ENCODE assay signal across 27 cellular contexts in the genomic region with DNA sequence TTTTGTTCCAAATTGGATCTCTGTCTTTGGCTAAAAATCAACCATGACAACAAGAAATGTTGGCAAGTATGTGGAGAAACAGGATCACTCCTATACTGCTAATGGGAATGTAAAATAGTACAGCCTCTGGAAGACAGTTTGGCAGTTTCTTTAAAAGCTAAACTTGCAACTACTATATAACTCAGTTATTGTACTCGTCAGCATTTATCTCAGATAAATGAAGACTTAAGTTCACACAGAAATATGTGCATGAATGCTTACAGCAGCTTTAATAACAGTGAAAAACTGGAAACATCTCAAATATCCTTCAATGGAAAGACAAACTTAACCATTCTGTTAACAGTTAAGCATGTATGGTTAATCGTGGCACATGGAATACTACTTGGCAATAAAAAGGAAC. TPM values are rescaled to one million over a fixed set of nuclear protein-coding genes. Genes with fewer than 3 reads are reported as not detected.
DNase-seq lines count a peak whose midpoint lies in the region; ATAC-seq, FAIRE-seq and TF ChIP-seq lines count a peak whose summit lies in the region.
"Had no signal": no experiment of that assay in that cellular context is flagged by ENCODE, and none has a peak within 500 bp of the region (broad histone marks: within the 10 kb centered on the region; RNA-seq: fewer than 3 reads in every experiment).

No MANE protein-coding gene starts in this region.

- H4K8ac ChIP-seq in H1 (ENCODE audit: extremely low read depth, insufficient read depth, low read length), result no peak overlapping the region

- no peak overlapping the region for H3K14ac ChIP-seq in H1 (ENCODE audit: insufficient read length)

- DNase-seq in left ventricle myocardium inferior, result no peak
- no peak for DNase-seq in right atrium auricular region (ENCODE audit: low spot score)
- DNase-seq in A549 (ENCODE audit: low read depth in 1 of 2, low spot score in 1 of 2), result no peak
- DNase-seq in astrocyte (ENCODE audit: low read depth), result no peak
- DNase-seq in H1 (ENCODE audit: low read depth in 1 of 2, low spot score in 2 of 2), result no peak
- DNase-seq in KG1 (lab: John Stamatoyannopoulos, UW), result no peak
- DNase-seq in foreskin fibroblast, result no peak
- DNase-seq: ACHN; BE2C; C1 segment of cervical spinal cord; CD4-positive, alpha-beta memory T cell; CD4-positive, CD25-positive, alpha-beta regulatory T cell; CD8-positive, alpha-beta memory T cell; COR-L47; DMS 273 treated with DMSO at 0.1 percent for 48 hours; DMS153; DMS53; DMS79; DND-41; EL; GDM1 had no signal

- H2BK120ac ChIP-seq in H1 (replicated peaks; ENCODE audit: low read depth, low read length), result no peak overlapping the region

- H4K5ac ChIP-seq in H1 (ENCODE audit: insufficient read length, low read depth, low read length), result no peak overlapping the region

- no peak overlapping the region for H2BK5ac ChIP-seq in H1 (ENCODE audit: low read depth, low read length)

- H4K20me1 ChIP-seq in astrocyte (ENCODE audit: insufficient read depth, low read length) (no peaks in the 10 kb centered on the region), H1 (replicated peaks in 1 of 2; ENCODE audit: control insufficient read depth in 1 of 2, insufficient read depth in 2 of 2, low read length in 2 of 2) (no peaks in the 10 kb centered on the region)
- H4K20me1 ChIP-seq: BLaER1 had no signal

- H2BK12ac ChIP-seq in H1 (ENCODE audit: low read depth, low read length), result no peak overlapping the region

- no peaks in the 10 kb centered on the region for H3K79me1 ChIP-seq in H1 (ENCODE audit: low read depth, low read length)

- H3K23ac ChIP-seq in H1 (ENCODE audit: insufficient read length), result no peak overlapping the region

- H3K4me3 Mint-ChIP-seq in astrocyte (ENCODE audit: unreplicated experiment), result no peak overlapping the region
- H3K4me3 Mint-ChIP-seq: CD4-positive, alpha-beta memory T cell; CD4-positive, CD25-positive, alpha-beta regulatory T cell; CD8-positive, alpha-beta memory T cell had no signal

- TF ChIP-seq RAD21 in A549 (conservative IDR thresholded peaks at IDR 0.05 in 1 of 2, IDR thresholded peaks at IDR 0.05 in 1 of 2) (no peak), H1 (IDR thresholded peaks at IDR 0.05 in 1 of 2, conservative IDR thresholded peaks at IDR 0.05 in 1 of 2; ENCODE audit: low read depth in 2 of 2, low read length in 2 of 2) (no peak)

- CTCF ChIA-PET in A549 (lab: Yijun Ruan, JAX) (no interaction called here), H1 (lab: Charles Lee; ENCODE audit: partially characterized antibody) (no interaction called here)

- no peak overlapping the region for H2BK15ac ChIP-seq in H1 (ENCODE audit: low read length)

- no peaks in the 10 kb centered on the region for H3K23me2 ChIP-seq in H1 (ENCODE audit: low read depth, low read length)

- H3K79me2 ChIP-seq in astrocyte (ENCODE audit: insufficient read depth, low read length) (no peaks in the 10 kb centered on the region), H1 (ENCODE audit: control insufficient read depth in 1 of 2, insufficient read depth in 2 of 2, low read length in 2 of 2) (no peaks in the 10 kb centered on the region)

- no peak overlapping the region for H3K56ac ChIP-seq in H1 (replicated peaks; ENCODE audit: insufficient read length, low read depth, low read length)

- H2AFZ ChIP-seq in astrocyte (ENCODE audit: low read depth, low read length) (no peak overlapping the region), H1 (ENCODE audit: low read length) (no peak overlapping the region)

- no peaks in the 10 kb centered on the region for H3K36me3 Mint-ChIP-seq in astrocyte (ENCODE audit: low read depth, unreplicated experiment)
- H3K36me3 Mint-ChIP-seq: CD14-positive monocyte; CD4-positive, alpha-beta memory T cell; CD4-positive, CD25-positive, alpha-beta regulatory T cell; CD8-positive, alpha-beta memory T cell had no signal

- no peak for TF ChIP-seq EP300 in A549 (IDR thresholded peaks at IDR 0.05)
- TF ChIP-seq EP300 in H1 (IDR thresholded peaks at IDR 0.05; ENCODE audit: borderline replicate concordance in 1 of 2, low read depth in 2 of 2, low read length in 2 of 2), result no peak

- H3K4me1 Mint-ChIP-seq in astrocyte (ENCODE audit: low read depth, unreplicated experiment), result no peaks in the 10 kb centered on the region
- H3K4me1 Mint-ChIP-seq: CD4-positive, alpha-beta memory T cell; CD4-positive, CD25-positive, alpha-beta regulatory T cell; CD8-positive, alpha-beta memory T cell had no signal

- H2BK20ac ChIP-seq in H1 (ENCODE audit: low read length), result no peak overlapping the region

- H3K27ac ChIP-seq in left ventricle myocardium inferior (replicated peaks), result peak overlapping the region; percentile 66
- peak overlapping the region in 1 of 2 donors; percentile 72 for H3K27ac ChIP-seq in right atrium auricular region
- H3K27ac ChIP-seq in A549, result no peak overlapping the region
- H3K27ac ChIP-seq in astrocyte (ENCODE audit: low read depth, low read length), result no peak overlapping the region
- H3K27ac ChIP-seq in H1 (ENCODE audit: low read depth, low read length), result no peak overlapping the region
- H3K27ac ChIP-seq: 22Rv1, BLaER1 had no signal

- H3K36me3 ChIP-seq in left ventricle myocardium inferior (no peaks in the 10 kb centered on the region), right atrium auricular region (no peaks in the 10 kb centered on the region), astrocyte (ENCODE audit: insufficient read depth, low read length) (no peaks in the 10 kb centered on the region), H1 (ENCODE audit: control insufficient read depth in 2 of 4, insufficient read depth in 4 of 4, low read length in 3 of 4) (no peaks in the 10 kb centered on the region)
- H3K36me3 ChIP-seq: BLaER1 had no signal

- no peak overlapping the region for H4K91ac ChIP-seq in H1 (replicated peaks; ENCODE audit: insufficient read length, low read length)

- no peak overlapping the region for H3K4me2 ChIP-seq in A549
- no peak overlapping the region for H3K4me2 ChIP-seq in astrocyte (ENCODE audit: low read length)
- H3K4me2 ChIP-seq in H1 (ENCODE audit: insufficient read depth in 1 of 2, low read depth in 2 of 2, low read length in 2 of 2), result no peak overlapping the region
- H3K4me2 ChIP-seq: BLaER1 had no signal

- ATAC-seq in A549, result no peak
- ATAC-seq: GM12878 had no signal

- no peak overlapping the region for H3K18ac ChIP-seq in H1 (ENCODE audit: extremely low read depth, low read length)

- no peak for TF ChIP-seq POLR2A in A549 (IDR thresholded peaks at IDR 0.05; ENCODE audit: low read length)
- TF ChIP-seq POLR2A in H1 (IDR thresholded peaks at IDR 0.05; ENCODE audit: control extremely low read depth in 1 of 2, low read depth in 2 of 2, low read length in 2 of 2), result no peak

- no peak overlapping the region for H2AK5ac ChIP-seq in H1 (ENCODE audit: low read depth, low read length)

- POLR2A ChIA-PET in A549 (lab: Yijun Ruan, JAX), result no interaction called here
- POLR2A ChIA-PET in H1 (lab: Charles Lee; ENCODE audit: partially characterized antibody), result no interaction called here

- FAIRE-seq in A549 (lab: Jason Lieb, UNC) (no peak), astrocyte (lab: Jason Lieb, UNC) (peak; percentile 41), H1 (lab: Jason Lieb, UNC) (peak; percentile 48)
- FAIRE-seq: GM12878, GM12892, GM18507 had no signal

- WGBS in A549 (ENCODE audit: missing lambda C conversion rate), result 9% methylated on average over 2 of the region's 2 CpGs
- 84% methylated on average over 2 of the region's 2 CpGs; no CpG with 5 or more reads in 1 of the 2 experiments for WGBS in H1 (ENCODE audit: extremely low coverage in 1 of 2, insufficient coverage in 1 of 2, insufficient read length in 1 of 2, insufficient replicate concordance in 2 of 2, low coverage in 1 of 2, low lambda C conversion rate in 2 of 2, missing lambda C conversion rate in 1 of 2), 2 experiments

- no peak overlapping the region for H3K9ac ChIP-seq in astrocyte (ENCODE audit: low read length)
- no peak overlapping the region for H3K9ac ChIP-seq in H1 (replicated peaks in 1 of 4; ENCODE audit: extremely low read depth in 1 of 4, low read depth in 3 of 4, low read length in 3 of 4)
- H3K9ac ChIP-seq: BLaER1 had no signal

- H3K27me3 ChIP-seq in left ventricle myocardium inferior (ENCODE audit: low read depth), result peaks cover 7% of the 10 kb centered on the region
- no peaks in the 10 kb centered on the region for H3K27me3 ChIP-seq in right atrium auricular region
- H3K27me3 ChIP-seq in astrocyte (ENCODE audit: insufficient read depth, low read length), result peaks cover 43% of the 10 kb centered on the region
- peaks cover 4 to 19% (median 8%) of the 10 kb centered on the region in 4 experiments for H3K27me3 ChIP-seq in H1 (replicated peaks in 1 of 4; ENCODE audit: control insufficient read depth in 3 of 4, extremely low read depth in 1 of 4, insufficient read depth in 3 of 4, low read length in 3 of 4)
- H3K27me3 ChIP-seq: BE2C, BLaER1 had no signal

- no peak overlapping the region for H3K4ac ChIP-seq in H1 (replicated peaks; ENCODE audit: insufficient read length, low read depth, low read length)

- H3K4me1 ChIP-seq in left ventricle myocardium inferior (peaks cover 58% of the 10 kb centered on the region), right atrium auricular region (peaks cover 0 to 6% of the 10 kb centered on the region in 2 donors), A549 (no peaks in the 10 kb centered on the region), astrocyte (ENCODE audit: insufficient read depth, low read length) (no peaks in the 10 kb centered on the region), H1 (replicated peaks in 1 of 4; ENCODE audit: control insufficient read depth in 3 of 4, insufficient read depth in 4 of 4, low read length in 3 of 4) (no peaks in the 10 kb centered on the region)
- H3K4me1 ChIP-seq: BLaER1 had no signal

- no peak overlapping the region for H3K27ac Mint-ChIP-seq in astrocyte (ENCODE audit: unreplicated experiment)
- H3K27ac Mint-ChIP-seq: CD14-positive monocyte; CD4-positive, alpha-beta memory T cell; CD4-positive, CD25-positive, alpha-beta regulatory T cell; CD8-positive, alpha-beta memory T cell had no signal

- no peaks in the 10 kb centered on the region for H3K9me3 Mint-ChIP-seq in astrocyte (ENCODE audit: unreplicated experiment)
- H3K9me3 Mint-ChIP-seq: CD4-positive, CD25-positive, alpha-beta regulatory T cell; CD8-positive, alpha-beta memory T cell had no signal

- H3K27me3 Mint-ChIP-seq in astrocyte (ENCODE audit: low read depth, unreplicated experiment), result peaks cover 42% of the 10 kb centered on the region

- TF ChIP-seq CTCF in left ventricle myocardium inferior (IDR thresholded peaks at IDR 0.05; ENCODE audit: borderline replicate concordance) (no peak), right atrium auricular region (IDR thresholded peaks at IDR 0.05) (no peak), A549 (IDR thresholded peaks at IDR 0.05) (no peak), astrocyte (IDR thresholded peaks at IDR 0.05; ENCODE audit: insufficient read depth, low read depth, low read length) (no peak), H1 (IDR thresholded peaks at IDR 0.05; ENCODE audit: control extremely low read depth in 1 of 3, insufficient read depth in 1 of 3, low read depth in 1 of 3, low read length in 3 of 3) (no peak), foreskin fibroblast (IDR thresholded peaks at IDR 0.05; ENCODE audit: low read depth, low read length) (no peak)

- H3K4me3 ChIP-seq in left ventricle myocardium inferior (no peak overlapping the region), right atrium auricular region (no peak overlapping the region), A549 (no peak overlapping the region), astrocyte (ENCODE audit: insufficient read depth, low read depth, low read length) (no peak overlapping the region), H1 (ENCODE audit: extremely low read depth in 1 of 4, insufficient read depth in 2 of 4, low read depth in 3 of 4, low read length in 4 of 4) (no peak overlapping the region), foreskin fibroblast (ENCODE audit: low read depth in 1 of 2, low read length in 2 of 2) (no peak overlapping the region)
- H3K4me3 ChIP-seq: BLaER1, GM12878 had no signal

- intact Hi-C loops in left ventricle myocardium inferior (cut with micrococcal nuclease), result loop anchor here (10.0 kb wide), 1 partner anchor 199 kb away; no protein-coding TSS in a partner anchor

- H3K9me3 ChIP-seq in left ventricle myocardium inferior (replicated peaks) (no peaks in the 10 kb centered on the region), right atrium auricular region (no peaks in the 10 kb centered on the region), A549 (no peaks in the 10 kb centered on the region), astrocyte (ENCODE audit: insufficient read depth, low read depth, low read length) (no peaks in the 10 kb centered on the region), H1 (ENCODE audit: insufficient read depth in 2 of 2, low read depth in 1 of 2, low read length in 1 of 2) (no peaks in the 10 kb centered on the region)
- H3K9me3 ChIP-seq: BE2C, BLaER1 had no signal

RNA-seq across cellular contexts. Expression of gene HAND2, which starts 15.4 kb away (rescaled TPM):
- 117 TPM for total RNA-seq in left ventricle myocardium inferior
- 100 to 1,000 TPM in 1 of 2 donors, 10 to 100 TPM in 1; 86.3 to 108 TPM for total RNA-seq in right atrium auricular region
- polyA plus RNA-seq in A549 (2011; rRNA removed), result 0.44 and 0.53 TPM in 2 replicates
- 0.41 and 0.54 TPM in 2 replicates for polyA plus RNA-seq in A549 (2012; cell fraction: cytosol; rRNA removed)
- polyA plus RNA-seq in A549 (2012; cell fraction: nucleus; rRNA removed), result 0.54 and 1.0 TPM in 2 replicates
- 0.34 to 0.63 TPM (median 0.59 TPM) in 3 replicates for polyA plus RNA-seq in A549 (2017; fragmentation: RNase III; extraction: RNeasy Plus Mini Kit Qiagen cat#74134 plus additional on column Dnase treatment)
- polyA minus RNA-seq in A549 (2011; rRNA and poly(A)+ RNA removed), result 0.54 TPM in 1 of 2 replicates, not detected in the other
- not detected in 2 replicates for total RNA-seq in astrocyte
- total RNA-seq in H1 (2021; fragmentation: NEBNext Ultra II Directional; extraction: Animal tissue kit (Norgen Biotek cat#: 25700)), result not detected in 2 replicates
- 0.05 TPM in 1 of 2 replicates, not detected in the other for polyA plus RNA-seq in H1 (2011; rRNA removed)
- 0.04 TPM for polyA plus RNA-seq in H1 (2011; cell fraction: cytosol; rRNA removed)
- polyA plus RNA-seq in H1 (2011; cell fraction: nucleus; rRNA removed), result not detected
- polyA plus RNA-seq in H1 (2012, experiment 1 of 2), result 0.05 to 0.37 TPM in 2 of 4 replicates, not detected in the others
- 0.47 TPM for polyA plus RNA-seq in H1 (2012, experiment 2 of 2)
- polyA plus RNA-seq in H1 (2013, experiment 1 of 2), result 0.04 TPM
- not detected for polyA plus RNA-seq in H1 (2013, experiment 2 of 2)
- not detected in 2 replicates for polyA minus RNA-seq in H1 (2011; rRNA and poly(A)+ RNA removed)
- polyA minus RNA-seq in H1 (2011; cell fraction: cytosol; rRNA and poly(A)+ RNA removed), result not detected
- not detected for polyA minus RNA-seq in H1 (2011; cell fraction: nucleus; rRNA and poly(A)+ RNA removed)
- total RNA-seq: CD4-positive, alpha-beta memory T cell; CD4-positive, CD25-positive, alpha-beta regulatory T cell; CD8-positive, alpha-beta memory T cell; GM12878 had no signal
- polyA plus RNA-seq: CD14-positive monocyte; CD4-positive, alpha-beta memory T cell; CD4-positive, CD25-positive, alpha-beta regulatory T cell; CD8-positive, alpha-beta memory T cell had no signal

Comparison
In these comparisons a context has a peak if more than half of its experiments do, and no peak if none do; other contexts are left out.
1. RNA of gene HAND2, which starts 15.4 kb away (total RNA-seq): 117 TPM in left ventricle myocardium inferior (single experiment) and 86.3 to 108 TPM in right atrium auricular region; not detected in astrocyte and not detected in H1; every median in the first group is over 10 times any median in the second.